18 cellular contexts compared by ENCODE assay signal in the genomic region with DNA sequence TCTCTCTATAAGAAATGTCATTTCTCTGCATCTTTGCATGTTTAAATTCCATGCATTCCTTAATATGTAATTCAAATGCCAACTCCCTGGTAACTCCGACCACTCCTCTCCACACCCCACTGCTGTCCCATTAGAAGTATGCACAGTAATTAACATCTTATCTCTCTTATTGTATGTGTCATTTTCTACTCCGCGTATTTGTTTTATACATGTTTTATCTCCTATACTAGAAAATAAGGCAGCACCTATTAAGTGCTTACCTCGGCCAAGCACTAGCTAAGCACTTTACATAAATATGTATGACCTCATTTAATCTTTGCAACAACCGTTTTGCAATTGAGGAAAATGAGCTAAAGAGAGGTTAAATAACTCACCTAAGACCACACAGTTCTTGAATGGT.
DNase-seq lines count a peak whose midpoint lies in the region; ATAC-seq, FAIRE-seq and TF ChIP-seq lines count a peak whose summit lies in the region.
"Had no signal": no experiment of that assay in that cellular context is flagged by ENCODE, and none has a peak within 500 bp of the region (broad histone marks: within the 10 kb centered on the region; RNA-seq: fewer than 3 reads in every experiment).

No MANE protein-coding gene starts in this region.

- H3K27ac ChIP-seq in astrocyte (ENCODE audit: low read depth, low read length): no peak overlapping the region
- no peak overlapping the region for H3K27ac ChIP-seq in mesendoderm (ENCODE audit: low read depth, low read length)
- H3K27ac ChIP-seq: BLaER1 treated with 17β-estradiol and CSF1 and Interleukin-3, amounts not matched to agents 10 nM and 100 nM; KMS-11; Peyer's patch had no signal

- H2BK15ac ChIP-seq in mesendoderm (replicated peaks; ENCODE audit: low read depth): no peak overlapping the region

- H3K4me1 ChIP-seq in astrocyte (ENCODE audit: insufficient read depth, low read length) (no peaks in the 10 kb centered on the region), mesendoderm (ENCODE audit: control insufficient read depth, low read depth, low read length) (no peaks in the 10 kb centered on the region)
- H3K4me1 ChIP-seq: BLaER1 treated with 17β-estradiol and CSF1 and Interleukin-3, amounts not matched to agents 10 nM and 100 nM; Peyer's patch had no signal

- no peak overlapping the region for H2AFZ ChIP-seq in astrocyte (ENCODE audit: low read depth, low read length)

- no peak overlapping the region for H3K27ac Mint-ChIP-seq in astrocyte (ENCODE audit: unreplicated experiment)
- H3K27ac Mint-ChIP-seq: CD8-positive, alpha-beta memory T cell had no signal

- H3K18ac ChIP-seq in mesendoderm (ENCODE audit: low read length): no peak overlapping the region

- H3K4me2 ChIP-seq in astrocyte (ENCODE audit: low read length) (peak overlapping the region; percentile 3), mesendoderm (ENCODE audit: low read length) (no peak overlapping the region)
- H3K4me2 ChIP-seq: BLaER1 treated with 17β-estradiol and CSF1 and Interleukin-3, amounts not matched to agents 10 nM and 100 nM; KMS-11 had no signal

- no peak for FAIRE-seq in astrocyte (lab: Jason Lieb, UNC)
- FAIRE-seq: GM12892 had no signal

- in situ Hi-C loops in Caki2 (cut with HindIII; ENCODE audit: low pct_unique_long_range_greater_than_20kb, low sequenced_read_pairs): no loop called here

- TF ChIP-seq CTCF in astrocyte (IDR thresholded peaks at IDR 0.05; ENCODE audit: insufficient read depth, low read depth, low read length): no peak

- H3K4me3 ChIP-seq in astrocyte (ENCODE audit: insufficient read depth, low read depth, low read length) (no peak overlapping the region), mesendoderm (ENCODE audit: low read length) (no peak overlapping the region)
- H3K4me3 ChIP-seq: BLaER1 treated with 17β-estradiol and CSF1 and Interleukin-3, amounts not matched to agents 10 nM and 100 nM; Peyer's patch had no signal

- no peaks in the 10 kb centered on the region for H3K9me3 ChIP-seq in astrocyte (ENCODE audit: insufficient read depth, low read depth, low read length)
- H3K9me3 ChIP-seq: BLaER1 treated with 17β-estradiol and CSF1 and Interleukin-3, amounts not matched to agents 10 nM and 100 nM; Peyer's patch had no signal

- peaks cover 14% of the 10 kb centered on the region for H3K4me1 Mint-ChIP-seq in astrocyte (ENCODE audit: low read depth, unreplicated experiment)
- H3K4me1 Mint-ChIP-seq: CD8-positive, alpha-beta memory T cell had no signal

- no peaks in the 10 kb centered on the region for H3K79me2 ChIP-seq in astrocyte (ENCODE audit: insufficient read depth, low read length)
- no peaks in the 10 kb centered on the region for H3K79me2 ChIP-seq in mesendoderm (ENCODE audit: control insufficient read depth, insufficient read depth, low read length)

- H3K9ac ChIP-seq in astrocyte (ENCODE audit: low read length) (no peak overlapping the region), mesendoderm (ENCODE audit: low read length) (no peak overlapping the region)
- H3K9ac ChIP-seq: BLaER1 treated with 17β-estradiol and CSF1 and Interleukin-3, amounts not matched to agents 10 nM and 100 nM; KMS-11 had no signal

- no peaks in the 10 kb centered on the region for H3K79me1 ChIP-seq in mesendoderm (ENCODE audit: low read length)

- no peak overlapping the region for H3K56ac ChIP-seq in mesendoderm (ENCODE audit: low read length)

- no peaks in the 10 kb centered on the region for H4K20me1 ChIP-seq in astrocyte (ENCODE audit: insufficient read depth, low read length)
- H4K20me1 ChIP-seq: BLaER1 treated with 17β-estradiol and CSF1 and Interleukin-3, amounts not matched to agents 10 nM and 100 nM had no signal

- H2BK120ac ChIP-seq in mesendoderm (ENCODE audit: low read depth, low read length): no peak overlapping the region

- H3K27me3 Mint-ChIP-seq in astrocyte (ENCODE audit: low read depth, unreplicated experiment): no peaks in the 10 kb centered on the region
- H3K27me3 Mint-ChIP-seq: CD8-positive, alpha-beta memory T cell had no signal

- no CpG with 5 or more reads among the region's 5 CpGs for WGBS in mesendoderm (ENCODE audit: extremely low coverage, insufficient coverage, low lambda C conversion rate)

- H3K4ac ChIP-seq in mesendoderm (ENCODE audit: low read depth, low read length): no peak overlapping the region

- H4K8ac ChIP-seq in mesendoderm (ENCODE audit: low read depth, low read length): no peak overlapping the region

- no peaks in the 10 kb centered on the region for H3K27me3 ChIP-seq in astrocyte (ENCODE audit: insufficient read depth, low read length)
- no peaks in the 10 kb centered on the region for H3K27me3 ChIP-seq in mesendoderm (ENCODE audit: insufficient read depth, low read length, poor library complexity)
- H3K27me3 ChIP-seq: BLaER1 treated with 17β-estradiol and CSF1 and Interleukin-3, amounts not matched to agents 10 nM and 100 nM; Peyer's patch had no signal

- H3K9me3 Mint-ChIP-seq in astrocyte (ENCODE audit: unreplicated experiment): peaks cover 2% of the 10 kb centered on the region
- H3K9me3 Mint-ChIP-seq: CD8-positive, alpha-beta memory T cell had no signal

- DNase-seq in Caki2 (ENCODE audit: low read depth): peak; percentile 8
- peak; percentile 38 for DNase-seq in LoVo (ENCODE audit: low spot score)
- DNase-seq in astrocyte (ENCODE audit: low read depth): peak; percentile 35
- peak; percentile 64 for DNase-seq in mesendoderm
- DNase-seq in NCI-H1105 treated with DMSO at 0.1 percent for 48 hours (lab: John Stamatoyannopoulos, UW): no peak
- no peak for DNase-seq in HuH-7 (ENCODE audit: low spot score)
- DNase-seq: CD8-positive, alpha-beta memory T cell; HCEC 1CT; NCI-H1092; NCI-H2081 treated with DMSO at 0.1 percent for 48 hours; NCI-H524; Peyer's patch; SHP77 had no signal

- no peak overlapping the region for H2AK5ac ChIP-seq in mesendoderm (ENCODE audit: low read length)

- H4K5ac ChIP-seq in mesendoderm (ENCODE audit: low read length): no peak overlapping the region

- no peak overlapping the region for H2BK5ac ChIP-seq in mesendoderm (ENCODE audit: low read length)

- H3K4me3 Mint-ChIP-seq in astrocyte (ENCODE audit: unreplicated experiment): no peak overlapping the region
- H3K4me3 Mint-ChIP-seq: CD8-positive, alpha-beta memory T cell had no signal

- no peaks in the 10 kb centered on the region for H3K36me3 Mint-ChIP-seq in astrocyte (ENCODE audit: low read depth, unreplicated experiment)
- H3K36me3 Mint-ChIP-seq: CD8-positive, alpha-beta memory T cell had no signal

- no peak overlapping the region for H3K23ac ChIP-seq in mesendoderm (ENCODE audit: low read length)

- ATAC-seq in HG03045 (IDR thresholded peaks at IDR 0.05; ENCODE audit: unreplicated experiment) (no peak), GM19452 (IDR thresholded peaks at IDR 0.05; ENCODE audit: unreplicated experiment) (no peak)

- no peaks in the 10 kb centered on the region for H3K36me3 ChIP-seq in astrocyte (ENCODE audit: insufficient read depth, low read length)
- H3K36me3 ChIP-seq in mesendoderm (ENCODE audit: control insufficient read depth, insufficient read depth, low read length): no peaks in the 10 kb centered on the region
- H3K36me3 ChIP-seq: BLaER1 treated with 17β-estradiol and CSF1 and Interleukin-3, amounts not matched to agents 10 nM and 100 nM; Peyer's patch had no signal

Comparison
In these comparisons a context has a peak if more than half of its experiments do, and no peak if none do; other contexts are left out.
1. DNase-seq: peak in Caki2 (single experiment), LoVo (single experiment), astrocyte (single experiment) and mesendoderm (single experiment); none in NCI-H1105 treated with DMSO at 0.1 percent for 48 hours (single experiment) and HuH-7 (single experiment).